In the genomic region with DNA sequence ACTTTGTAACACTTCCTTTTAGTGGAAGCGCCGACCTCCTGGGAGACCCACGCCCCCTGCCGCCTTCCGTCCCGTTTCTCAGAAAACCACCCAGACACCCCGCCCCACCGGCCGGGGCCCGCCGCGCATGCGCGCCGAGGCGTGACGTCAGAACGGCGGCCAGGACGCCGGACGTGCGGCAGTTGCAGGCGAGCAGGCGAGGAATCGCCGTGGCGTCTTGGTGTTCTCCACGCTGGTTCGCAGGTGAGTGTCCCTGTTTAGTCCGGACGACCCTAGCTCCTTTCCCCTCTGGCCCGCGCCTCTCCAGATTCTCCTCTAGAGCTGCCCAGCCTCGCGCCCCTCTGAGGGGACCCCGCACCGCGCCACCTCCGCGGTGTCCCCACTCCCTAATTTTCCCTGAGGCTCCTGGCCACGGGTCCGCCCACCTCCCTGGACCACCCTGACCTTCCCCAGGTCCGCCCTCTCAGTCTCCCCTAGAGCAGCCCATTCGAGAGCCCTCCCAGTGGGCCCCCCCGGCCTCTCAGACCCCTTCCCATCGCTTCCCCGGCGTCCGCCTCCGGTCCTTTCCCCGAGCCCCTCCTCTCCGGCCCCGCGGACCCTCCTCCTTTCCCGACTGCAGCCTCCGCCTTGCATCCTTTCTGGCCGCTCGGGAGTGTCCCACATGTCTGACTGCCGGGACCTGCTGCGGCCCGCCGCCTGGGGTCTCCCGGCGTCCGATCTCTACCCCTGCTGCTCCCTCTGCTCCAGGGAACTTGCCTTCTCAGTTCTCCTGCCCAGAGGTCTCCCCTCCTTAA, we compare ENCODE assay signal across 8 cellular contexts. TPM values are rescaled to one million over a fixed set of nuclear protein-coding genes. Genes with fewer than 3 reads are reported as not detected.
A peak's percentile ranks its signal among the peaks of the same experiment; 100 is the strongest.
DNase-seq lines count a peak whose midpoint lies in the region; ATAC-seq and TF ChIP-seq lines count a peak whose summit lies in the region.

Gene PLEKHB2 (plus strand): TSS at position 181 of the 794 bp plus-strand sequence. CDS start 15,606 bp downstream, outside the sequence.

- H2AFZ ChIP-seq in neural cell (ENCODE audit: low read depth, low read length): peak within 1 kb of the TSS; percentile 91

- H3K4me1 ChIP-seq in DOHH2 (ENCODE audit: control insufficient read depth, low read length) (peaks cover 25% of the 10 kb centered on the region), stomach (peaks cover 25 to 41% (median 33%) of the 10 kb centered on the region in 4 donors)

- 0 to 1% (median 1%) methylated on average over 64 to 66 of the region's 66 CpGs for whole genome bisulfite sequencing in stomach, 5 donors

- ATAC-seq in GM21576 (IDR thresholded peaks at IDR 0.05; ENCODE audit: unreplicated experiment): peak; percentile 71

- no peak for TF ChIP-seq EP300 in Ishikawa (IDR thresholded peaks at IDR 0.05; ENCODE audit: borderline replicate concordance)
- TF ChIP-seq EP300 in neural cell (conservative IDR thresholded peaks at IDR 0.05; ENCODE audit: poor library complexity, severe bottlenecking): no peak
- TF ChIP-seq EP300 in stomach (IDR thresholded peaks at IDR 0.05): no peak

- DNase-seq in activated T-helper 9 cell treated with anti-CD3 and anti-CD28 coated beads, Interleukin-2, amount 50 U/mL, for 16 hours (ENCODE audit: low read depth): peak; percentile 89
- DNase-seq in fibroblast of the aortic adventitia (ENCODE audit: low read depth) (peak; percentile 86), stomach (peak; percentile 92)

- H3K27me3 ChIP-seq in DOHH2 (ENCODE audit: control insufficient read depth, low read length) (no peaks in the 10 kb centered on the region), neural cell (ENCODE audit: insufficient read depth, low read depth, low read length) (no peaks in the 10 kb centered on the region), stomach (no peaks in the 10 kb centered on the region)

- H3K79me2 ChIP-seq in DOHH2 (ENCODE audit: control insufficient read depth, low read length) (peaks cover 53% of the 10 kb centered on the region), neural cell (replicated peaks; ENCODE audit: insufficient read depth, low read length) (peaks cover 39% of the 10 kb centered on the region)

- H3K36me3 ChIP-seq in DOHH2 (ENCODE audit: control insufficient read depth, low read length) (peaks cover 37% of the 10 kb centered on the region), neural cell (ENCODE audit: insufficient read depth, low read length) (no peaks in the 10 kb centered on the region), stomach (peaks cover 0 to 2% (median 0%) of the 10 kb centered on the region in 4 donors)

- H3F3A ChIP-seq in DOHH2 (ENCODE audit: control insufficient read depth, insufficient read depth) (peaks cover 6% of the 10 kb centered on the region; the same call in 1 of the 2 replicates), neural cell (ENCODE audit: insufficient read depth, low read length, poor library complexity, severe bottlenecking) (no peaks in the 10 kb centered on the region)

- peak; percentile 99 for TF ChIP-seq POLR2A in Raji (IDR thresholded peaks at IDR 0.05; ENCODE audit: insufficient read depth, low read depth, low read length)
- TF ChIP-seq POLR2A in stomach (IDR thresholded peaks at IDR 0.05): peak in 2 of 4 donors; percentile 71 to 84

- TF ChIP-seq CTCF in DOHH2 (IDR thresholded peaks at IDR 0.05; ENCODE audit: low read depth, low read length, poor library complexity, severe bottlenecking) (no peak), fibroblast of the aortic adventitia (IDR thresholded peaks at IDR 0.05; ENCODE audit: insufficient read depth, low read length) (peak; percentile 33), neural cell (IDR thresholded peaks at IDR 0.05; ENCODE audit: poor library complexity, severe bottlenecking) (peak; percentile 59), stomach (IDR thresholded peaks at IDR 0.05) (no peak)

- peaks cover 18% of the 10 kb centered on the region; the same call in 1 of the 2 replicates for H4K20me1 ChIP-seq in DOHH2 (ENCODE audit: control insufficient read depth, insufficient read depth, low read depth, low read length)
- no peaks in the 10 kb centered on the region for H4K20me1 ChIP-seq in neural cell (ENCODE audit: insufficient read depth)

- H3K9ac ChIP-seq in neural cell (ENCODE audit: low read length): peak within 1 kb of the TSS; percentile 95

- peak within 1 kb of the TSS; percentile 66 for H3K27ac ChIP-seq in DOHH2 (ENCODE audit: low read depth, low read length)
- peak within 1 kb of the TSS; percentile 88 for H3K27ac ChIP-seq in neural cell (ENCODE audit: low read length)
- H3K27ac ChIP-seq in stomach: peak within 1 kb of the TSS; percentile 86 to 97 (median 95)

- intact Hi-C loops in stomach (cut with DNase I; ENCODE audit: low total_unique reads): no loop called here

- TF ChIP-seq RAD21 in Ishikawa (IDR thresholded peaks at IDR 0.05; ENCODE audit: low read depth) (no peak), neural cell (conservative IDR thresholded peaks at IDR 0.05) (peak; percentile 13)

- H3K4me3 ChIP-seq in DOHH2 (ENCODE audit: low read length): peak within 1 kb of the TSS; percentile 99
- peak within 1 kb of the TSS; percentile 95 for H3K4me3 ChIP-seq in fibroblast of the aortic adventitia (ENCODE audit: low read depth, low read length)
- peak within 1 kb of the TSS; percentile 98 for H3K4me3 ChIP-seq in neural cell (ENCODE audit: low read length)
- H3K4me3 ChIP-seq in stomach: peak within 1 kb of the TSS; percentile 85 to 96 (median 92)

- H3K4me2 ChIP-seq in DOHH2 (ENCODE audit: low read length): peak within 1 kb of the TSS; percentile 80
- peak within 1 kb of the TSS; percentile 88 for H3K4me2 ChIP-seq in neural cell (ENCODE audit: low read length)

- H3K9me3 ChIP-seq in DOHH2 (ENCODE audit: control insufficient read depth, insufficient read depth, low read length) (no peaks in the 10 kb centered on the region), neural cell (ENCODE audit: low read length) (no peaks in the 10 kb centered on the region), stomach (no peaks in the 10 kb centered on the region)

- H3K9me2 ChIP-seq in DOHH2 (replicated peaks; ENCODE audit: control insufficient read depth, low read length) (no peaks in the 10 kb centered on the region), neural cell (ENCODE audit: insufficient read depth, low read length) (no peaks in the 10 kb centered on the region)

TF ChIP-seq in Ishikawa, 13 proteins besides CTCF, POLR2A, EP300 and RAD21 (continues in another document):
- TF ChIP-seq FOXM1 (IDR thresholded peaks at IDR 0.05; ENCODE audit: borderline replicate concordance, low read depth) (no peak), TCF12 (IDR thresholded peaks at IDR 0.05; ENCODE audit: low read depth) (no peak), USF1 (IDR thresholded peaks at IDR 0.05) (no peak), TEAD4 (IDR thresholded peaks at IDR 0.05) (no peak), TAF1 (IDR thresholded peaks at IDR 0.05; ENCODE audit: low read depth) (peak; percentile 82), NFIC (IDR thresholded peaks at IDR 0.05) (no peak), CREB1 (IDR thresholded peaks at IDR 0.05; ENCODE audit: low read depth) (peak; percentile 60; the same call in 1 of the 2 replicates), EGR1 (IDR thresholded peaks at IDR 0.05) (no peak), ZBTB7A (IDR thresholded peaks at IDR 0.05; ENCODE audit: low read depth) (peak; percentile 87)
- TF ChIP-seq, protein P1, sequence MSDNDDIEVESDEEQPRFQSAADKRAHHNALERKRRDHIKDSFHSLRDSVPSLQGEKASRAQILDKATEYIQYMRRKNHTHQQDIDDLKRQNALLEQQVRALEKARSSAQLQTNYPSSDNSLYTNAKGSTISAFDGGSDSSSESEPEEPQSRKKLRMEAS (IDR thresholded peaks at IDR 0.05): peak; percentile 71

TF ChIP-seq in neural cell, 6 proteins besides CTCF, POLR2A, EP300 and RAD21:
- TF ChIP-seq SMC3 (conservative IDR thresholded peaks at IDR 0.05; ENCODE audit: poor library complexity): peak; percentile 44
- TF ChIP-seq TAF1 (IDR thresholded peaks at IDR 0.05; ENCODE audit: low read depth): peak; percentile 83
- TF ChIP-seq POLR2AphosphoS5 (IDR thresholded peaks at IDR 0.05): peak; percentile 96
- TF ChIP-seq EZH2 (IDR thresholded peaks at IDR 0.05; ENCODE audit: borderline replicate concordance, insufficient read depth, low read length, poor library complexity, severe bottlenecking): no peak
- TF ChIP-seq MXI1 (conservative IDR thresholded peaks at IDR 0.05; ENCODE audit: poor library complexity, severe bottlenecking): peak; percentile 86
- peak; percentile 40 for TF ChIP-seq REST (IDR thresholded peaks at IDR 0.05; ENCODE audit: borderline replicate concordance)

RNA-seq across cellular contexts. Expression of gene PLEKHB2, which starts in this region (rescaled TPM):
- 43.3 and 57.0 TPM in 2 replicates for total RNA-seq in fibroblast of the aortic adventitia (ENCODE audit: low replicate concordance)
- 85.0 and 87.0 TPM in 2 replicates for polyA plus RNA-seq in neural cell
- polyA minus RNA-seq in neural cell: 139 and 143 TPM in 2 replicates
- total RNA-seq in stomach: 100 to 1,000 TPM in 2 of 5 donors, 10 to 100 TPM in 3; 37.9 to 181 (median 64.0) TPM
- 10 to 100 TPM; 13.2 to 60.3 (median 46.5) TPM for polyA plus RNA-seq in stomach

Comparison
In these comparisons a context has a peak if more than half of its experiments do, and no peak if none do; other contexts are left out.
1. Peak in every context shown above with its lines: DNase-seq, ATAC-seq, H3K4me3 ChIP-seq and H3K27ac ChIP-seq.
2. CTCF ChIP-seq: peak in fibroblast of the aortic adventitia (single experiment) and neural cell (single experiment); none in DOHH2 (single experiment) and stomach (0 of 7).